ENCODE assay signal across 27 cellular contexts in genomic region chr21:42215942-42216725, GRCh38.
"Had no signal": no experiment of that assay in that cellular context is flagged by ENCODE, and none has a peak within 500 bp of the region (broad histone marks: within the 10 kb centered on the region; RNA-seq: fewer than 3 reads in every experiment).

No MANE protein-coding gene starts in this region.

- ATAC-seq: activated CD4-positive, alpha-beta T cell treated with anti-CD3 and anti-CD28 coated beads for 36 hours; body of pancreas; effector memory CD8-positive, alpha-beta T cell; left lobe of liver; lower lobe of right lung; natural killer cell; T-cell had no signal

- H3K4me2 ChIP-seq: neural progenitor cell had no signal

- H3K36me3 Mint-ChIP-seq: activated naive CD8-positive, alpha-beta T cell treated with anti-CD3 and anti-CD28 coated beads for 36 hours; natural killer cell; neural progenitor cell; T-cell; type B pancreatic cell had no signal

- H3K9ac ChIP-seq: neural progenitor cell had no signal

- H3K27me3 Mint-ChIP-seq: activated CD4-positive, alpha-beta T cell treated with anti-CD3 and anti-CD28 coated beads for 36 hours; activated naive CD8-positive, alpha-beta T cell treated with anti-CD3 and anti-CD28 coated beads for 36 hours; activated T-cell treated with anti-CD3 and anti-CD28 coated beads, Interleukin-2, amount 50 U/mL, for 24 hours; effector memory CD8-positive, alpha-beta T cell; T-cell had no signal

- H3K36me3 ChIP-seq: adrenal gland, colonic mucosa, lower lobe of right lung, neural progenitor cell, right atrium auricular region, spleen, uterus had no signal

- H2AFZ ChIP-seq: neural progenitor cell had no signal

- H3K27ac Mint-ChIP-seq: activated CD4-positive, alpha-beta T cell treated with anti-CD3 and anti-CD28 coated beads for 36 hours; activated naive CD8-positive, alpha-beta T cell treated with anti-CD3 and anti-CD28 coated beads for 36 hours; activated T-cell treated with anti-CD3 and anti-CD28 coated beads, Interleukin-2, amount 50 U/mL, for 24 hours; immature natural killer cell; neural progenitor cell; T-cell; T-helper 2 cell treated with Interferon-gamma antibody and Interleukin-4, amounts not matched to agents 5 μg/mL and 100 μg/mL, for 36 hours; type B pancreatic cell had no signal

- DNase-seq: activated CD4-positive, alpha-beta T cell treated with anti-CD3 and anti-CD28 coated beads for 36 hours; activated CD4-positive, CD25-positive, alpha-beta regulatory T cell; activated naive CD4-positive, alpha-beta T cell; activated naive CD8-positive, alpha-beta T cell treated with anti-CD3 and anti-CD28 coated beads for 36 hours; activated T-cell treated with anti-CD3 and anti-CD28 coated beads, Interleukin-2, amount 50 U/mL, for 24 hours; aorta; cerebellar nuclear complex; colonic mucosa; dorsolateral prefrontal cortex; effector memory CD8-positive, alpha-beta T cell; foreskin fibroblast; hypothalamus; immature natural killer cell; mesenchymal stem cell; natural killer cell; stimulated activated naive CD4-positive, alpha-beta T cell treated with Interleukin-2 at 50 U/mL for 16 hours; uterus had no signal

- H3K27ac ChIP-seq: adrenal gland, body of pancreas, colonic mucosa, dorsolateral prefrontal cortex, lower lobe of right lung, neural progenitor cell, right atrium auricular region, spleen, uterus had no signal

- H3K4me3 ChIP-seq: adrenal gland, body of pancreas, colonic mucosa, dorsolateral prefrontal cortex, lower lobe of right lung, neural progenitor cell, right atrium auricular region, spleen, uterus had no signal

- H3K4me3 Mint-ChIP-seq: activated CD4-positive, alpha-beta T cell treated with anti-CD3 and anti-CD28 coated beads for 36 hours; activated naive CD8-positive, alpha-beta T cell treated with anti-CD3 and anti-CD28 coated beads for 36 hours; activated T-cell treated with anti-CD3 and anti-CD28 coated beads, Interleukin-2, amount 50 U/mL, for 24 hours; effector memory CD8-positive, alpha-beta T cell; natural killer cell; T-cell; T-helper 2 cell treated with Interferon-gamma antibody and Interleukin-4, amounts not matched to agents 5 μg/mL and 100 μg/mL, for 36 hours; type B pancreatic cell had no signal

- H3K9me3 Mint-ChIP-seq: natural killer cell had no signal

- H3K27me3 ChIP-seq: adrenal gland, colonic mucosa, dorsolateral prefrontal cortex, right atrium auricular region, uterus had no signal

- H3K9me3 ChIP-seq: adrenal gland, body of pancreas, colonic mucosa, lower lobe of right lung, right atrium auricular region, uterus had no signal
